Comparison of ENCODE assay signal across 21 cellular contexts in genomic region chr9:97072285-97072770, GRCh38.
"Had no signal": no experiment of that assay in that cellular context is flagged by ENCODE, and none has a peak within 500 bp of the region (broad histone marks: within the 10 kb centered on the region; RNA-seq: fewer than 3 reads in every experiment).

No MANE protein-coding gene starts in this region.

- H3K27me3 ChIP-seq: vagina had no signal

- H3K4me1 ChIP-seq: vagina had no signal

- H3K4me2 ChIP-seq: smooth muscle cell had no signal

- H3K36me3 ChIP-seq: esophagus squamous epithelium, gastroesophageal sphincter, sigmoid colon, vagina had no signal

- ATAC-seq: activated CD8-positive, alpha-beta T cell treated with anti-CD3 and anti-CD28 coated beads, Interleukin-2, amount 10 ng/mL, durations not matched to agents 7 days and 5 days; effector memory CD8-positive, alpha-beta T cell; gastroesophageal sphincter; left colon; stimulated activated naive B cell treated with anti-CD40 and anti-IgM and Interleukin-4, amounts not matched to agents 10 μg/mL and 1 μg/mL and 100 μg/mL, for 72 hours had no signal

- H3K9me3 ChIP-seq: esophagus squamous epithelium, sigmoid colon, vagina had no signal

- H3K4me3 ChIP-seq: dorsolateral prefrontal cortex, esophagus squamous epithelium, gastroesophageal sphincter, sigmoid colon, smooth muscle cell, vagina had no signal

- H3K27ac ChIP-seq: dorsolateral prefrontal cortex, esophagus squamous epithelium, gastroesophageal sphincter, sigmoid colon, vagina, VCaP had no signal

- DNase-seq: activated CD4-positive, alpha-beta T cell treated with anti-CD3 and anti-CD28 coated beads for 1 hour; activated CD4-positive, alpha-beta T cell treated with anti-CD3 and anti-CD28 coated beads, Interleukin-2, amount 50 U/mL, for 1 hour; activated CD8-positive, alpha-beta T cell treated with anti-CD3 and anti-CD28 coated beads, Interleukin-2, amount 10 ng/mL, durations not matched to agents 7 days and 5 days; activated gamma-delta T cell; activated naive CD4-positive, alpha-beta T cell treated with anti-CD3 and anti-CD28 coated beads, Interleukin-2, amount 50 U/mL, for 16 hours; aorta; dorsolateral prefrontal cortex; effector memory CD8-positive, alpha-beta T cell; esophagus squamous epithelium; left colon; nephron progenitor cell; occipital lobe; posterior cingulate gyrus; sigmoid colon; stimulated activated CD4-positive, alpha-beta T cell treated with anti-CD3 and anti-CD28 coated beads, Interleukin-15, amount 100 ng/mL, for 24 hours; stimulated activated CD8-positive, alpha-beta memory T cell treated with anti-CD3 and anti-CD28 coated beads, Interleukin-4, amount 100 ng/mL, for 48 hours; stimulated activated naive B cell treated with anti-CD40 and anti-IgM and Interleukin-4, amounts not matched to agents 10 μg/mL and 1 μg/mL and 100 μg/mL, for 72 hours had no signal
